In the genomic region with DNA sequence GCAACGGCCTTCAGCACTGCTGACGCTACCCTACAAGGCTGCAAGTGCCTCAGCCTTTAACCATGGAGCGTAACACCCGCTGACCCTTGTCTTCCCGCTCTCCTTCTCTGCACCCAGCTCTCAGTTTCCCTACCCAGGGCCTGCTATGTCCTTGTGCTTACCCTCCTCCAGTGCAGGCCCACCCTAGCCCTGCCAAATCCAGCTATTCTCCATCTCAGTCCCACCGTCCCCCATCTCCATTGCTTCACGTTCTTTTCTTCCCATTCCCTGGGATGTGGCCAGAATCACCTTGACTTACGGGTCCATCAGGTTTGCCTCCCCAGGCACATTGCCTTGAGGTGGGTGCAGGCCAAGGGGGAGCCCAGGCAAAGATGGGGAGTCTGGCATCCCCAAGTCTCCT, we compare ENCODE assay signal across 1 cellular context.
TF ChIP-seq lines count a peak whose summit lies in the region.

No MANE protein-coding gene starts in this region.

TF ChIP-seq in GM12878, 131 proteins besides CTCF, POLR2A, EP300 and RAD21:
- TF ChIP-seq TCF3 (IDR thresholded peaks at IDR 0.05; ENCODE audit: borderline replicate concordance, insufficient read depth, low read depth, low read length): no peak
- no peak for TF ChIP-seq NR2C2 (IDR thresholded peaks at IDR 0.05; ENCODE audit: borderline replicate concordance, control insufficient read depth, insufficient read length, low read depth)
- TF ChIP-seq, protein P1, sequence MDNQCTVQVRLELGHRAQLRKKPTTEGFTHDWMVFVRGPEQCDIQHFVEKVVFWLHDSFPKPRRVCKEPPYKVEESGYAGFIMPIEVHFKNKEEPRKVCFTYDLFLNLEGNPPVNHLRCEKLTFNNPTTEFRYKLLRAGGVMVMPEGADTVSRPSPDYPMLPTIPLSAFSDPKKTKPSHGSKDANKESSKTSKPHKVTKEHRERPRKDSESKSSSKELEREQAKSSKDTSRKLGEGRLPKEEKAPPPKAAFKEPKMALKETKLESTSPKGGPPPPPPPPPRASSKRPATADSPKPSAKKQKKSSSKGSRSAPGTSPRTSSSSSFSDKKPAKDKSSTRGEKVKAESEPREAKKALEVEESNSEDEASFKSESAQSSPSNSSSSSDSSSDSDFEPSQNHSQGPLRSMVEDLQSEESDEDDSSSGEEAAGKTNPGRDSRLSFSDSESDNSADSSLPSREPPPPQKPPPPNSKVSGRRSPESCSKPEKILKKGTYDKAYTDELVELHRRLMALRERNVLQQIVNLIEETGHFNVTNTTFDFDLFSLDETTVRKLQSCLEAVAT (IDR thresholded peaks at IDR 0.05): no peak
- TF ChIP-seq EED (IDR thresholded peaks at IDR 0.05; ENCODE audit: low read depth): no peak
- TF ChIP-seq, protein P2, sequence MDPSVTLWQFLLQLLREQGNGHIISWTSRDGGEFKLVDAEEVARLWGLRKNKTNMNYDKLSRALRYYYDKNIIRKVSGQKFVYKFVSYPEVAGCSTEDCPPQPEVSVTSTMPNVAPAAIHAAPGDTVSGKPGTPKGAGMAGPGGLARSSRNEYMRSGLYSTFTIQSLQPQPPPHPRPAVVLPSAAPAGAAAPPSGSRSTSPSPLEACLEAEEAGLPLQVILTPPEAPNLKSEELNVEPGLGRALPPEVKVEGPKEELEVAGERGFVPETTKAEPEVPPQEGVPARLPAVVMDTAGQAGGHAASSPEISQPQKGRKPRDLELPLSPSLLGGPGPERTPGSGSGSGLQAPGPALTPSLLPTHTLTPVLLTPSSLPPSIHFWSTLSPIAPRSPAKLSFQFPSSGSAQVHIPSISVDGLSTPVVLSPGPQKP (IDR thresholded peaks at IDR 0.05; ENCODE audit: low read depth, low read length): no peak
- TF ChIP-seq RELA (IDR thresholded peaks at IDR 0.05; ENCODE audit: borderline replicate concordance, partially characterized antibody): no peak
- TF ChIP-seq RB1 (IDR thresholded peaks at IDR 0.05; ENCODE audit: borderline replicate concordance): no peak
- no peak for TF ChIP-seq ZNF384 (IDR thresholded peaks at IDR 0.05; ENCODE audit: borderline replicate concordance, low read depth, low read length)
- no peak for TF ChIP-seq MYC (IDR thresholded peaks at IDR 0.05; ENCODE audit: insufficient read depth, insufficient read length, insufficient replicate concordance, low read length, severe bottlenecking)
- TF ChIP-seq ZNF207 (IDR thresholded peaks at IDR 0.05; ENCODE audit: borderline replicate concordance): no peak
- no peak for TF ChIP-seq GABPA (IDR thresholded peaks at IDR 0.05; ENCODE audit: low read depth)
- no peak for TF ChIP-seq SMARCA5 (IDR thresholded peaks at IDR 0.05)
- TF ChIP-seq HDAC2 (IDR thresholded peaks at IDR 0.05): no peak
- TF ChIP-seq TBL1XR1 (IDR thresholded peaks at IDR 0.05; ENCODE audit: low read depth, low read length): no peak
- TF ChIP-seq FOXM1 (IDR thresholded peaks at IDR 0.05; ENCODE audit: low read depth, low read length): no peak
- TF ChIP-seq, protein P3, sequence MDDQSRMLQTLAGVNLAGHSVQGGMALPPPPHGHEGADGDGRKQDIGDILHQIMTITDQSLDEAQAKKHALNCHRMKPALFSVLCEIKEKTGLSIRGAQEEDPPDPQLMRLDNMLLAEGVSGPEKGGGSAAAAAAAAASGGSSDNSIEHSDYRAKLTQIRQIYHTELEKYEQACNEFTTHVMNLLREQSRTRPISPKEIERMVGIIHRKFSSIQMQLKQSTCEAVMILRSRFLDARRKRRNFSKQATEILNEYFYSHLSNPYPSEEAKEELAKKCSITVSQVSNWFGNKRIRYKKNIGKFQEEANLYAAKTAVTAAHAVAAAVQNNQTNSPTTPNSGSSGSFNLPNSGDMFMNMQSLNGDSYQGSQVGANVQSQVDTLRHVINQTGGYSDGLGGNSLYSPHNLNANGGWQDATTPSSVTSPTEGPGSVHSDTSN (IDR thresholded peaks at IDR 0.05; ENCODE audit: insufficient replicate concordance, low read depth, low read length): no peak
- no peak for TF ChIP-seq ASH2L (IDR thresholded peaks at IDR 0.05; ENCODE audit: borderline replicate concordance, low read depth)
- TF ChIP-seq JUND (IDR thresholded peaks at IDR 0.05; ENCODE audit: low read depth, low read length): no peak
- TF ChIP-seq SREBF2 (IDR thresholded peaks at IDR 0.05; ENCODE audit: low read length): no peak
- TF ChIP-seq, protein P4, sequence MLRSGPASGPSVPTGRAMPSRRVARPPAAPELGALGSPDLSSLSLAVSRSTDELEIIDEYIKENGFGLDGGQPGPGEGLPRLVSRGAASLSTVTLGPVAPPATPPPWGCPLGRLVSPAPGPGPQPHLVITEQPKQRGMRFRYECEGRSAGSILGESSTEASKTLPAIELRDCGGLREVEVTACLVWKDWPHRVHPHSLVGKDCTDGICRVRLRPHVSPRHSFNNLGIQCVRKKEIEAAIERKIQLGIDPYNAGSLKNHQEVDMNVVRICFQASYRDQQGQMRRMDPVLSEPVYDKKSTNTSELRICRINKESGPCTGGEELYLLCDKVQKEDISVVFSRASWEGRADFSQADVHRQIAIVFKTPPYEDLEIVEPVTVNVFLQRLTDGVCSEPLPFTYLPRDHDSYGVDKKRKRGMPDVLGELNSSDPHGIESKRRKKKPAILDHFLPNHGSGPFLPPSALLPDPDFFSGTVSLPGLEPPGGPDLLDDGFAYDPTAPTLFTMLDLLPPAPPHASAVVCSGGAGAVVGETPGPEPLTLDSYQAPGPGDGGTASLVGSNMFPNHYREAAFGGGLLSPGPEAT (IDR thresholded peaks at IDR 0.05; ENCODE audit: low read depth): no peak
